Comparison of ENCODE assay signal across 9 cellular contexts in genomic region chr12:9651265-9651729, GRCh38. TPM values are rescaled to one million over a fixed set of nuclear protein-coding genes. Genes with fewer than 3 reads are reported as not detected.
DNase-seq lines count a peak whose midpoint lies in the region; ATAC-seq, FAIRE-seq and TF ChIP-seq lines count a peak whose summit lies in the region.
"Had no signal": no experiment of that assay in that cellular context is flagged by ENCODE, and none has a peak within 500 bp of the region (broad histone marks: within the 10 kb centered on the region; RNA-seq: fewer than 3 reads in every experiment).

No MANE protein-coding gene starts in this region.

- H3K9me3 ChIP-seq in psoas muscle, result no peaks in the 10 kb centered on the region

- TF ChIP-seq CTCF in choroid plexus epithelial cell (conservative IDR thresholded peaks at IDR 0.05; ENCODE audit: low read depth, low read length) (no peak), psoas muscle (IDR thresholded peaks at IDR 0.05) (no peak)

- H3K27me3 ChIP-seq in psoas muscle (ENCODE audit: insufficient read depth in 3 of 3, low read length in 2 of 3), result no peaks in the 10 kb centered on the region

- no peak overlapping the region for H3K4me3 ChIP-seq in choroid plexus epithelial cell (ENCODE audit: low read depth, low read length)
- H3K4me3 ChIP-seq in psoas muscle, result no peak overlapping the region

- intact Hi-C loops in psoas muscle (cut with DNase I), result no loop called here

- WGBS in psoas muscle, 3 donors, result 66 to 71% (median 69%) methylated on average over 3 of the region's 3 CpGs

- H3K36me3 ChIP-seq in psoas muscle (ENCODE audit: insufficient read depth in 1 of 2, low read depth in 1 of 2), result peaks cover 0 to 28% of the 10 kb centered on the region in 2 donors

- no peak for ATAC-seq in psoas muscle
- ATAC-seq in HG03108 (IDR thresholded peaks at IDR 0.05; ENCODE audit: unreplicated experiment), result no peak

- FAIRE-seq in frontal cortex (lab: Jason Lieb, UNC), result no peak

- peaks cover 9% of the 10 kb centered on the region for H3K4me1 ChIP-seq in psoas muscle

- DNase-seq in GM04504 (ENCODE audit: low read depth) (peak; percentile 67), RPMI8226 (peak; percentile 44), choroid plexus epithelial cell (ENCODE audit: low read depth) (peak; percentile 52), psoas muscle (no peak), A172 (ENCODE audit: low spot score) (no peak), germinal center (ENCODE audit: low spot score) (no peak), frontal cortex (ENCODE audit: low spot score in 2 of 2) (no peak)

- peak overlapping the region; percentile 79 for H3K27ac ChIP-seq in psoas muscle

RNA-seq across cellular contexts. Expression of gene CLEC2D, which starts 18.2 kb away (rescaled TPM):
- total RNA-seq in psoas muscle, result 1 to 10 TPM in 3 of 4 donors, under 1 TPM in 1; 0.97 to 2.5 (median 1.6) TPM
- under 1 TPM; 0.42 to 0.59 (median 0.56) TPM for polyA plus RNA-seq in psoas muscle
- 0.62 and 0.69 TPM in 2 replicates for total RNA-seq in A172 (2014; rRNA removed; shearing (Covaris generic))
- 15.5 TPM for total RNA-seq in frontal cortex

RNA-seq across cellular contexts. Expression of gene KLRB1, which starts 43.6 kb away (rescaled TPM):
- total RNA-seq in psoas muscle, result under 1 TPM in 2 of 4 donors, not detected in 2; 0.26 to 0.30 TPM
- polyA plus RNA-seq in psoas muscle, result under 1 TPM; 0.03 to 0.13 (median 0.05) TPM
- total RNA-seq in A172 (2014; rRNA removed; shearing (Covaris generic)), result not detected in 2 replicates
- total RNA-seq in frontal cortex, result not detected
- total RNA-seq: NCI-H460 had no signal

Comparison
In these comparisons a context has a peak if more than half of its experiments do, and no peak if none do; other contexts are left out.
1. DNase-seq: peak in GM04504 (single experiment), RPMI8226 (single experiment) and choroid plexus epithelial cell (single experiment); none in psoas muscle (0 of 2), A172 (single experiment), germinal center (single experiment) and frontal cortex (0 of 2).